In genomic region chr13:71754407-71754974, GRCh38 we compare ENCODE assay signal across 20 cellular contexts.
DNase-seq lines count a peak whose midpoint lies in the region; ATAC-seq, FAIRE-seq and TF ChIP-seq lines count a peak whose summit lies in the region.
"Had no signal": no experiment of that assay in that cellular context is flagged by ENCODE, and none has a peak within 500 bp of the region (broad histone marks: within the 10 kb centered on the region; RNA-seq: fewer than 3 reads in every experiment).

No MANE protein-coding gene starts in this region.

- H3K9me3 ChIP-seq in H9 (ENCODE audit: control insufficient read depth, low read depth, low read length) (no peaks in the 10 kb centered on the region), heart left ventricle (no peaks in the 10 kb centered on the region), gastrocnemius medialis (no peaks in the 10 kb centered on the region), small intestine (ENCODE audit: control insufficient read depth, low read depth) (no peaks in the 10 kb centered on the region)
- H3K9me3 ChIP-seq: tibial artery had no signal

- H2BK12ac ChIP-seq in H9 (ENCODE audit: insufficient read length, low read depth, low read length) = no peak overlapping the region

- TF ChIP-seq POLR2A in heart left ventricle (IDR thresholded peaks at IDR 0.05) (no peak), gastrocnemius medialis (IDR thresholded peaks at IDR 0.05) (no peak)

- no peak overlapping the region for H4K8ac ChIP-seq in H9 (replicated peaks; ENCODE audit: insufficient read length, low read depth, low read length)

- H3K27ac Mint-ChIP-seq in H9 = no peak overlapping the region
- H3K27ac Mint-ChIP-seq: activated CD8-positive, alpha-beta memory T cell treated with anti-CD3 and anti-CD28 coated beads, Interleukin-2, amount 10 ng/mL, durations not matched to agents 7 days and 5 days; B cell had no signal

- no peak overlapping the region for H3K4me2 ChIP-seq in H9 (ENCODE audit: insufficient read depth, insufficient read length, low read length)

- DNase-seq in H9 (no peak), SK-MEL-5 (ENCODE audit: low read depth, low spot score) (peak; percentile 11), heart left ventricle (peak in 3 of 5 donors; percentile 11 to 35 (median 29)), gastrocnemius medialis (peak; percentile 2 to 31), GOT3 (lab: John Stamatoyannopoulos, UW) (no peak), GM13977 (ENCODE audit: low spot score) (no peak), small intestine (no peak)
- DNase-seq in stimulated activated naive CD4-positive, alpha-beta T cell treated with Interleukin-2 at 50 U/mL for 16 hours (lab: John Stamatoyannopoulos, UW) = no peak
- DNase-seq: activated CD4-positive, alpha-beta T cell treated with anti-CD3 and anti-CD28 coated beads for 1 hour; activated CD8-positive, alpha-beta memory T cell treated with anti-CD3 and anti-CD28 coated beads, Interleukin-2, amount 10 ng/mL, durations not matched to agents 7 days and 5 days; activated effector memory CD4-positive, alpha-beta T cell treated with anti-CD3 and anti-CD28 coated beads, Interleukin-2, amount 50 U/mL, for 16 hours; midbrain; MM.1S; NCI-H2081; SHP77; T-helper 9 cell; tibial artery had no signal

- H2BK120ac ChIP-seq in H9 (ENCODE audit: low read depth, low read length, poor library complexity, severe bottlenecking) = no peak overlapping the region

- H3K9ac ChIP-seq in H9 (ENCODE audit: extremely low read depth, insufficient read length, low read length) = no peak overlapping the region

- H2BK15ac ChIP-seq in H9 (ENCODE audit: low read depth, low read length) = no peak overlapping the region

- H3K23ac ChIP-seq in H9 (ENCODE audit: insufficient read length, low read depth, low read length) = no peak overlapping the region

- H3K18ac ChIP-seq in H9 (ENCODE audit: insufficient read length, low read depth, low read length) = no peak overlapping the region

- H2AK5ac ChIP-seq in H9 (ENCODE audit: insufficient read length, low read length) = no peak overlapping the region

- H3K79me1 ChIP-seq in H9 (ENCODE audit: insufficient read depth, low read depth, low read length, poor library complexity, severe bottlenecking) = no peaks in the 10 kb centered on the region

- no peaks in the 10 kb centered on the region for H3K27me3 ChIP-seq in H9 (ENCODE audit: insufficient read depth, low read length)
- no peaks in the 10 kb centered on the region for H3K27me3 ChIP-seq in heart left ventricle
- H3K27me3 ChIP-seq in gastrocnemius medialis = no peaks in the 10 kb centered on the region
- no peaks in the 10 kb centered on the region for H3K27me3 ChIP-seq in small intestine (ENCODE audit: control insufficient read depth in 2 of 2, insufficient read depth in 2 of 2, low read length in 2 of 2)
- H3K27me3 ChIP-seq: tibial artery had no signal

- WGBS in H9 (ENCODE audit: extremely low coverage, insufficient read length, low lambda C conversion rate) = no CpG with 5 or more reads among the region's 7 CpGs
- 81 to 89% (median 84%) methylated on average over 7 of the region's 7 CpGs for WGBS in heart left ventricle, 4 donors
- 84 to 88% (median 86%) methylated on average over 7 of the region's 7 CpGs for WGBS in small intestine, 3 donors

- no peaks in the 10 kb centered on the region for H3K27me3 Mint-ChIP-seq in H9 (ENCODE audit: low read depth)
- H3K27me3 Mint-ChIP-seq: activated CD8-positive, alpha-beta memory T cell treated with anti-CD3 and anti-CD28 coated beads, Interleukin-2, amount 10 ng/mL, durations not matched to agents 7 days and 5 days; B cell had no signal

- in situ Hi-C loops in SK-MEL-5 (cut with HindIII; ENCODE audit: low pct_unique_long_range_greater_than_20kb, low sequenced_read_pairs) = no loop called here
- in situ Hi-C loops in gastrocnemius medialis (cut with MboI; ENCODE audit: low sequenced_read_pairs in 4 of 4) = no loop called here
- in situ Hi-C loops in GM13977 (cut with MboI; ENCODE audit: low pct_unique_long_range_greater_than_20kb, low sequenced_read_pairs, unreplicated experiment) = no loop called here

- H3K4me3 Mint-ChIP-seq in H9 = no peak overlapping the region
- H3K4me3 Mint-ChIP-seq: activated CD8-positive, alpha-beta memory T cell treated with anti-CD3 and anti-CD28 coated beads, Interleukin-2, amount 10 ng/mL, durations not matched to agents 7 days and 5 days; B cell had no signal

- H3K36me3 Mint-ChIP-seq in H9 (ENCODE audit: insufficient read depth in 1 of 3, low read depth in 3 of 3) = no peaks in the 10 kb centered on the region
- H3K36me3 Mint-ChIP-seq: activated CD8-positive, alpha-beta memory T cell treated with anti-CD3 and anti-CD28 coated beads, Interleukin-2, amount 10 ng/mL, durations not matched to agents 7 days and 5 days had no signal

- peaks cover 16 to 24% of the 10 kb centered on the region in 2 experiments for H3K4me1 Mint-ChIP-seq in H9
- H3K4me1 Mint-ChIP-seq: activated CD8-positive, alpha-beta memory T cell treated with anti-CD3 and anti-CD28 coated beads, Interleukin-2, amount 10 ng/mL, durations not matched to agents 7 days and 5 days; B cell had no signal

- H3T11ph ChIP-seq in H9 (ENCODE audit: low read length) = no peak overlapping the region

- ATAC-seq in heart left ventricle (peak; percentile 55 to 93 (median 74)), gastrocnemius medialis (peak; percentile 44 to 50)
- ATAC-seq: activated CD8-positive, alpha-beta memory T cell treated with anti-CD3 and anti-CD28 coated beads, Interleukin-2, amount 10 ng/mL, durations not matched to agents 7 days and 5 days had no signal

- H3K4me3 ChIP-seq in heart left ventricle (no peak overlapping the region), gastrocnemius medialis (no peak overlapping the region), small intestine (ENCODE audit: low read depth in 1 of 2, low read length in 2 of 2) (no peak overlapping the region)
- H3K4me3 ChIP-seq: tibial artery had no signal

- TF ChIP-seq CTCF in H9 (conservative IDR thresholded peaks at IDR 0.05) (peak; percentile 53), heart left ventricle (IDR thresholded peaks at IDR 0.05) (peak in 9 of 12 donors; percentile 10 to 43 (median 24)), gastrocnemius medialis (IDR thresholded peaks at IDR 0.05 in 4 of 5, conservative IDR thresholded peaks at IDR 0.05 in 1 of 5) (peak in 1 of 5 experiments; percentile 17), GM13977 (IDR thresholded peaks at IDR 0.05; ENCODE audit: extremely low read depth, insufficient read depth, missing control alignments) (no peak)

- no peak overlapping the region for H3K14ac ChIP-seq in H9 (ENCODE audit: insufficient read depth, low read length)

- no peaks in the 10 kb centered on the region for H3K23me2 ChIP-seq in H9 (ENCODE audit: insufficient read length, low read depth, low read length, poor library complexity, severe bottlenecking)

- H4K20me1 ChIP-seq in H9 (ENCODE audit: control insufficient read depth, insufficient read depth, insufficient read length) = no peaks in the 10 kb centered on the region

- intact Hi-C loops in heart left ventricle (cut with DNase I) = loop anchor here in 1 of 10 donors (10.0 kb wide), 1 partner anchor 110 kb away; the partner anchor contains the start of gene DACH1
- intact Hi-C loops in gastrocnemius medialis (cut with DNase I; ENCODE audit: low total_unique reads) = no loop called here

- no peak overlapping the region for H2AFZ ChIP-seq in H9 (ENCODE audit: low read length)

- H2BK20ac ChIP-seq in H9 (ENCODE audit: low read depth, low read length, poor library complexity, severe bottlenecking) = no peak overlapping the region

- no peaks in the 10 kb centered on the region for H3K36me3 ChIP-seq in heart left ventricle
- no peaks in the 10 kb centered on the region for H3K36me3 ChIP-seq in gastrocnemius medialis
- no peaks in the 10 kb centered on the region for H3K36me3 ChIP-seq in small intestine (ENCODE audit: control insufficient read depth in 2 of 2, insufficient read depth in 2 of 2, low read length in 2 of 2)
- H3K36me3 ChIP-seq: tibial artery had no signal

- no peaks in the 10 kb centered on the region for H3K9me3 Mint-ChIP-seq in H9

- H4K5ac ChIP-seq in H9 (ENCODE audit: insufficient read length, low read depth, low read length) = no peak overlapping the region

- no peak for FAIRE-seq in small intestine (lab: Jason Lieb, UNC)
- FAIRE-seq: colon had no signal

- H2BK5ac ChIP-seq in H9 (ENCODE audit: insufficient read length, low read length) = no peak overlapping the region

- H3K27ac ChIP-seq in H9 (ENCODE audit: insufficient read length, low read depth, low read length) = no peak overlapping the region
- peak overlapping the region in 3 of 12 donors; percentile 15 to 22 (median 16) for H3K27ac ChIP-seq in heart left ventricle
- H3K27ac ChIP-seq in gastrocnemius medialis = peak overlapping the region; percentile 9 to 12 (median 12)
- H3K27ac ChIP-seq in small intestine (ENCODE audit: low read depth in 1 of 2, low read length in 1 of 2) = no peak overlapping the region
- H3K27ac ChIP-seq: epithelial cell of prostate, tibial artery had no signal

- no peak overlapping the region for H4K91ac ChIP-seq in H9 (ENCODE audit: insufficient read length, low read depth, low read length)

- H3K4ac ChIP-seq in H9 (ENCODE audit: low read depth, low read length) = no peak overlapping the region

- no peak overlapping the region for H3K56ac ChIP-seq in H9 (ENCODE audit: insufficient read length, low read depth, low read length)

- H3K79me2 ChIP-seq in H9 (ENCODE audit: insufficient read depth, low read length) = no peaks in the 10 kb centered on the region

- H3K4me1 ChIP-seq in H9 (ENCODE audit: insufficient read depth, low read length) = peaks cover 3% of the 10 kb centered on the region; the same call in 1 of the 2 replicates
- peaks cover 0 to 32% (median 9%) of the 10 kb centered on the region in 12 donors for H3K4me1 ChIP-seq in heart left ventricle
- peaks cover 4 to 9% of the 10 kb centered on the region in 2 donors for H3K4me1 ChIP-seq in gastrocnemius medialis
- H3K4me1 ChIP-seq in small intestine (ENCODE audit: control insufficient read depth in 2 of 2, insufficient read depth in 1 of 2, low read depth in 1 of 2, low read length in 1 of 2) = peaks cover 0 to 7% of the 10 kb centered on the region in 2 donors
- H3K4me1 ChIP-seq: tibial artery had no signal

Comparison
In these comparisons a context has a peak if more than half of its experiments do, and no peak if none do; other contexts are left out.
1. DNase-seq: peak in SK-MEL-5 (single experiment), heart left ventricle (3 of 5) and gastrocnemius medialis (2 of 2); none in H9 (single experiment), GOT3 (single experiment), stimulated activated naive CD4-positive, alpha-beta T cell treated with Interleukin-2 at 50 U/mL for 16 hours (single experiment), GM13977 (single experiment) and small intestine (single experiment).
2. H3K27ac ChIP-seq: peak in gastrocnemius medialis (4 of 4); none in H9 (single experiment) and small intestine (0 of 2).